ENCODE assay signal across 1 cellular context in the genomic region with DNA sequence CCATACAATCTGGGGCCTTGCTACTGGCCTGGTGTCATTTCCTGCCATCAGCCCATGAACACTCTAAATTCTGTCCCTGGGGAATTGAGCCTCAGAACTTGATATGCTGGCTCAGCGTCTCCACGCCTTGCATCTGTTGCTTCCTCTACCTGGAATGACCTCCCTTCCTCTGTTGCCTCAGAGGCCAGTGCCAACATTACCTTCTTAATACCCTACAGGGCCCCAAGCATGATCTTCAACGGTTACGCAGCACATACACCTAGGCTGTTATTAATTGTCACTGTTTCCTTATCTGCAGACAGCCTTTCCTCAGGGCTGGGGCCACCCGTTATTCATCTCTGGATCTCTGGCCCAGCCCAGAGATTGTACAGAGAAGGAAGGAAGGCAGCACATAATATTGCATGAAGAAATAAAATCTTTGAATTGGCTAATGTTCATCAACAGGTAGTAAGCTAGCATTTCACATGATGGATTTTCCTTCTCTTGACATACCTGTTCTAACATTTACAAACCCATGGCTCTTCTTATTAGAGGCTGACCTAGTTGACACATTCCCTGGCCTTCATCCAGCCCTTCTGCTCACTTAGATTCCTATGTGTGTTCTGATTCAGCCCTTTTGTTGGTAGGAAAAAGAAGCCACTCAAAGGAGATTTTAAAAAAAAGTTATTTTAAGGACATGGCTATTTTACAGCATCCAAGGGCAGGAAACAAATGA.
TF ChIP-seq lines count a peak whose summit lies in the region.

No MANE protein-coding gene starts in this region.

TF ChIP-seq in K562, 482 proteins besides CTCF, POLR2A, EP300 and RAD21 (continued from another document):
- TF ChIP-seq ZEB2 (IDR thresholded peaks at IDR 0.05) (peak; percentile 74; the same call in 1 of the 2 replicates), C11orf30 (IDR thresholded peaks at IDR 0.05; ENCODE audit: low read depth) (peak; percentile 78), NFIC (IDR thresholded peaks at IDR 0.05) (peak; percentile 61), SRF (CRISPR knock-in tag; IDR thresholded peaks at IDR 0.05) (0 out of 4 replicates have a peak, but pooled peaks of 1 of the 2 experiments have one; percentile 13), MEIS2 (IDR thresholded peaks at IDR 0.05; ENCODE audit: partially characterized antibody) (peak; percentile 44), CBFA2T3 (IDR thresholded peaks at IDR 0.05) (peak; percentile 55), SMAD2 (IDR thresholded peaks at IDR 0.05; ENCODE audit: low read depth, low read length) (no peak), GABPB1 (CRISPR knock-in tag; IDR thresholded peaks at IDR 0.05) (0 out of 2 replicates have a peak, but pooled peaks have one; percentile 23), CTBP1 (IDR thresholded peaks at IDR 0.05; ENCODE audit: borderline replicate concordance) (peak; percentile 48; the same call in 1 of the 2 replicates), SOX6 (IDR thresholded peaks at IDR 0.05) (peak; percentile 19; the same call in 1 of the 2 replicates), TRIM28 (IDR thresholded peaks at IDR 0.05) (no peak), MAFK (IDR thresholded peaks at IDR 0.05; ENCODE audit: low read length) (peak; percentile 18; the same call in 1 of the 2 replicates), ZNF780A (CRISPR knock-in tag; IDR thresholded peaks at IDR 0.05) (no peak), XRCC3 (IDR thresholded peaks at IDR 0.05) (no peak), ZNF316 (IDR thresholded peaks at IDR 0.05) (peak; percentile 85), JUND (IDR thresholded peaks at IDR 0.05; ENCODE audit: borderline replicate concordance, low read depth, low read length) (peak; percentile 10; the same call in 1 of the 2 replicates), JUND (tag; IDR thresholded peaks at IDR 0.05; ENCODE audit: borderline replicate concordance, low read depth, low read length) (no peak), FOSL1 (tag; conservative IDR thresholded peaks at IDR 0.05) (no peak), TAL1 (IDR thresholded peaks at IDR 0.05) (0 out of 2 replicates have a peak, but pooled peaks have one; percentile 21), RBFOX2 (IDR thresholded peaks at IDR 0.05; ENCODE audit: low read depth, low read length) (no peak), ARID1B (IDR thresholded peaks at IDR 0.05) (peak; percentile 66), ILF3 (IDR thresholded peaks at IDR 0.05; ENCODE audit: borderline replicate concordance) (no peak), NCOR1 (IDR thresholded peaks at IDR 0.05) (peak; percentile 13; the same call in 1 of the 2 replicates), ZNF436 (CRISPR knock-in tag; IDR thresholded peaks at IDR 0.05) (no peak), L3MBTL2 (IDR thresholded peaks at IDR 0.05) (0 out of 2 replicates have a peak, but pooled peaks have one; percentile 10), SMARCE1 (IDR thresholded peaks at IDR 0.05) (peak; percentile 55; the same call in 1 of the 2 replicates), RCOR1 (IDR thresholded peaks at IDR 0.05; ENCODE audit: borderline replicate concordance in 1 of 2, low read depth in 2 of 2, low read length in 2 of 2) (peak in 1 of 2 experiments; percentile 30; a peak in 1 of 4 replicates), ELF4 (CRISPR knock-in tag; IDR thresholded peaks at IDR 0.05) (0 out of 2 replicates have a peak, but pooled peaks have one; percentile 30), RBM25 (IDR thresholded peaks at IDR 0.05; ENCODE audit: low read depth, low read length, severe bottlenecking) (no peak), EWSR1 (IDR thresholded peaks at IDR 0.05; ENCODE audit: borderline replicate concordance, low read depth, partially characterized antibody) (no peak), MAFF (IDR thresholded peaks at IDR 0.05; ENCODE audit: low read length) (0 out of 2 replicates have a peak, but pooled peaks have one; percentile 29), DACH1 (IDR thresholded peaks at IDR 0.05; ENCODE audit: partially characterized antibody) (peak; percentile 74), TEAD4 (IDR thresholded peaks at IDR 0.05; ENCODE audit: low read length) (0 out of 2 replicates have a peak, but pooled peaks have one; percentile 14), TEAD4 (CRISPR knock-in tag; IDR thresholded peaks at IDR 0.05; ENCODE audit: borderline replicate concordance) (no peak), PHF21A (IDR thresholded peaks at IDR 0.05; ENCODE audit: borderline replicate concordance, low read depth) (no peak)
- TF ChIP-seq, protein P1, sequence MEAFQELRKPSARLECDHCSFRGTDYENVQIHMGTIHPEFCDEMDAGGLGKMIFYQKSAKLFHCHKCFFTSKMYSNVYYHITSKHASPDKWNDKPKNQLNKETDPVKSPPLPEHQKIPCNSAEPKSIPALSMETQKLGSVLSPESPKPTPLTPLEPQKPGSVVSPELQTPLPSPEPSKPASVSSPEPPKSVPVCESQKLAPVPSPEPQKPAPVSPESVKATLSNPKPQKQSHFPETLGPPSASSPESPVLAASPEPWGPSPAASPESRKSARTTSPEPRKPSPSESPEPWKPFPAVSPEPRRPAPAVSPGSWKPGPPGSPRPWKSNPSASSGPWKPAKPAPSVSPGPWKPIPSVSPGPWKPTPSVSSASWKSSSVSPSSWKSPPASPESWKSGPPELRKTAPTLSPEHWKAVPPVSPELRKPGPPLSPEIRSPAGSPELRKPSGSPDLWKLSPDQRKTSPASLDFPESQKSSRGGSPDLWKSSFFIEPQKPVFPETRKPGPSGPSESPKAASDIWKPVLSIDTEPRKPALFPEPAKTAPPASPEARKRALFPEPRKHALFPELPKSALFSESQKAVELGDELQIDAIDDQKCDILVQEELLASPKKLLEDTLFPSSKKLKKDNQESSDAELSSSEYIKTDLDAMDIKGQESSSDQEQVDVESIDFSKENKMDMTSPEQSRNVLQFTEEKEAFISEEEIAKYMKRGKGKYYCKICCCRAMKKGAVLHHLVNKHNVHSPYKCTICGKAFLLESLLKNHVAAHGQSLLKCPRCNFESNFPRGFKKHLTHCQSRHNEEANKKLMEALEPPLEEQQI (IDR thresholded peaks at IDR 0.05): no peak
- TF ChIP-seq, protein P2, sequence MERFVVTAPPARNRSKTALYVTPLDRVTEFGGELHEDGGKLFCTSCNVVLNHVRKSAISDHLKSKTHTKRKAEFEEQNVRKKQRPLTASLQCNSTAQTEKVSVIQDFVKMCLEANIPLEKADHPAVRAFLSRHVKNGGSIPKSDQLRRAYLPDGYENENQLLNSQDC (CRISPR knock-in tag; IDR thresholded peaks at IDR 0.05): no peak
- TF ChIP-seq, protein P3, sequence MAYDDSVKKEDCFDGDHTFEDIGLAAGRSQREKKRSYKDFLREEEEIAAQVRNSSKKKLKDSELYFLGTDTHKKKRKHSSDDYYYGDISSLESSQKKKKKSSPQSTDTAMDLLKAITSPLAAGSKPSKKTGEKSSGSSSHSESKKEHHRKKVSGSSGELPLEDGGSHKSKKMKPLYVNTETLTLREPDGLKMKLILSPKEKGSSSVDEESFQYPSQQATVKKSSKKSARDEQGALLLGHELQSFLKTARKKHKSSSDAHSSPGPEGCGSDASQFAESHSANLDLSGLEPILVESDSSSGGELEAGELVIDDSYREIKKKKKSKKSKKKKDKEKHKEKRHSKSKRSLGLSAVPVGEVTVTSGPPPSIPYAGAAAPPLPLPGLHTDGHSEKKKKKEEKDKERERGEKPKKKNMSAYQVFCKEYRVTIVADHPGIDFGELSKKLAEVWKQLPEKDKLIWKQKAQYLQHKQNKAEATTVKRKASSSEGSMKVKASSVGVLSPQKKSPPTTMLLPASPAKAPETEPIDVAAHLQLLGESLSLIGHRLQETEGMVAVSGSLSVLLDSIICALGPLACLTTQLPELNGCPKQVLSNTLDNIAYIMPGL (CRISPR knock-in tag; IDR thresholded peaks at IDR 0.05): 0 out of 2 replicates have a peak, but pooled peaks have one; percentile 8
- TF ChIP-seq, protein P4, sequence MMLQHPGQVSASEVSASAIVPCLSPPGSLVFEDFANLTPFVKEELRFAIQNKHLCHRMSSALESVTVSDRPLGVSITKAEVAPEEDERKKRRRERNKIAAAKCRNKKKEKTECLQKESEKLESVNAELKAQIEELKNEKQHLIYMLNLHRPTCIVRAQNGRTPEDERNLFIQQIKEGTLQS (IDR thresholded peaks at IDR 0.05): no peak
- TF ChIP-seq, protein P4 (CRISPR knock-in tag; conservative IDR thresholded peaks at IDR 0.05): 0 out of 2 replicates have a peak, but pooled peaks have one; percentile 30
- TF ChIP-seq, protein P5, sequence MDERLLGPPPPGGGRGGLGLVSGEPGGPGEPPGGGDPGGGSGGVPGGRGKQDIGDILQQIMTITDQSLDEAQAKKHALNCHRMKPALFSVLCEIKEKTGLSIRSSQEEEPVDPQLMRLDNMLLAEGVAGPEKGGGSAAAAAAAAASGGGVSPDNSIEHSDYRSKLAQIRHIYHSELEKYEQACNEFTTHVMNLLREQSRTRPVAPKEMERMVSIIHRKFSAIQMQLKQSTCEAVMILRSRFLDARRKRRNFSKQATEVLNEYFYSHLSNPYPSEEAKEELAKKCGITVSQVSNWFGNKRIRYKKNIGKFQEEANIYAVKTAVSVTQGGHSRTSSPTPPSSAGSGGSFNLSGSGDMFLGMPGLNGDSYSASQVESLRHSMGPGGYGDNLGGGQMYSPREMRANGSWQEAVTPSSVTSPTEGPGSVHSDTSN (CRISPR knock-in tag; IDR thresholded peaks at IDR 0.05; ENCODE audit: low read depth): no peak
- TF ChIP-seq, protein P5 (tag; conservative IDR thresholded peaks at IDR 0.05; ENCODE audit: low read depth): 0 out of 2 replicates have a peak, but pooled peaks have one; percentile 13
- TF ChIP-seq, protein P6, sequence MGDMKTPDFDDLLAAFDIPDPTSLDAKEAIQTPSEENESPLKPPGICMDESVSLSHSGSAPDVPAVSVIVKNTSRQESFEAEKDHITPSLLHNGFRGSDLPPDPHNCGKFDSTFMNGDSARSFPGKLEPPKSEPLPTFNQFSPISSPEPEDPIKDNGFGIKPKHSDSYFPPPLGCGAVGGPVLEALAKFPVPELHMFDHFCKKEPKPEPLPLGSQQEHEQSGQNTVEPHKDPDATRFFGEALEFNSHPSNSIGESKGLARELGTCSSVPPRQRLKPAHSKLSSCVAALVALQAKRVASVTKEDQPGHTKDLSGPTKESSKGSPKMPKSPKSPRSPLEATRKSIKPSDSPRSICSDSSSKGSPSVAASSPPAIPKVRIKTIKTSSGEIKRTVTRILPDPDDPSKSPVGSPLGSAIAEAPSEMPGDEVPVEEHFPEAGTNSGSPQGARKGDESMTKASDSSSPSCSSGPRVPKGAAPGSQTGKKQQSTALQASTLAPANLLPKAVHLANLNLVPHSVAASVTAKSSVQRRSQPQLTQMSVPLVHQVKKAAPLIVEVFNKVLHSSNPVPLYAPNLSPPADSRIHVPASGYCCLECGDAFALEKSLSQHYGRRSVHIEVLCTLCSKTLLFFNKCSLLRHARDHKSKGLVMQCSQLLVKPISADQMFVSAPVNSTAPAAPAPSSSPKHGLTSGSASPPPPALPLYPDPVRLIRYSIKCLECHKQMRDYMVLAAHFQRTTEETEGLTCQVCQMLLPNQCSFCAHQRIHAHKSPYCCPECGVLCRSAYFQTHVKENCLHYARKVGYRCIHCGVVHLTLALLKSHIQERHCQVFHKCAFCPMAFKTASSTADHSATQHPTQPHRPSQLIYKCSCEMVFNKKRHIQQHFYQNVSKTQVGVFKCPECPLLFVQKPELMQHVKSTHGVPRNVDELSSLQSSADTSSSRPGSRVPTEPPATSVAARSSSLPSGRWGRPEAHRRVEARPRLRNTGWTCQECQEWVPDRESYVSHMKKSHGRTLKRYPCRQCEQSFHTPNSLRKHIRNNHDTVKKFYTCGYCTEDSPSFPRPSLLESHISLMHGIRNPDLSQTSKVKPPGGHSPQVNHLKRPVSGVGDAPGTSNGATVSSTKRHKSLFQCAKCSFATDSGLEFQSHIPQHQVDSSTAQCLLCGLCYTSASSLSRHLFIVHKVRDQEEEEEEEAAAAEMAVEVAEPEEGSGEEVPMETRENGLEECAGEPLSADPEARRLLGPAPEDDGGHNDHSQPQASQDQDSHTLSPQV (IDR thresholded peaks at IDR 0.05): 0 out of 2 replicates have a peak, but pooled peaks have one; percentile 28
